8 cellular contexts compared by ENCODE assay signal in genomic region chr10:2928219-2928840, GRCh38.
A peak's percentile ranks its signal among the peaks of the same experiment; 100 is the strongest.
DNase-seq lines count a peak whose midpoint lies in the region; ATAC-seq and TF ChIP-seq lines count a peak whose summit lies in the region.

No MANE protein-coding gene starts in this region.

- H3K27ac ChIP-seq in CD8-positive, alpha-beta T cell (ENCODE audit: low read depth, low read length): no peak overlapping the region

- peak; percentile 10 for TF ChIP-seq CTCF in CD8-positive, alpha-beta T cell (IDR thresholded peaks at IDR 0.05)
- TF ChIP-seq CTCF in epithelial cell of esophagus (IDR thresholded peaks at IDR 0.05; ENCODE audit: insufficient read depth, low read depth, low read length, missing control alignments): peak; percentile 59

- H3K27ac Mint-ChIP-seq in CD8-positive, alpha-beta T cell: no peak overlapping the region
- H3K27ac Mint-ChIP-seq in stimulated activated naive CD8-positive, alpha-beta T cell treated with anti-CD3 and anti-CD28 coated beads, Interleukin-15, amount 100 ng/mL, for 72 hours: no peak overlapping the region

- H3K4me1 ChIP-seq in CD8-positive, alpha-beta T cell (ENCODE audit: insufficient read depth, low read length): no peaks in the 10 kb centered on the region

- peaks cover 4% of the 10 kb centered on the region for H3K4me1 Mint-ChIP-seq in CD8-positive, alpha-beta T cell (ENCODE audit: low read depth)
- H3K4me1 Mint-ChIP-seq in stimulated activated naive CD8-positive, alpha-beta T cell treated with anti-CD3 and anti-CD28 coated beads, Interleukin-15, amount 100 ng/mL, for 72 hours: peaks cover 14% of the 10 kb centered on the region

- no peak overlapping the region for H3K4me3 Mint-ChIP-seq in CD8-positive, alpha-beta T cell
- no peak overlapping the region for H3K4me3 Mint-ChIP-seq in stimulated activated naive CD8-positive, alpha-beta T cell treated with anti-CD3 and anti-CD28 coated beads, Interleukin-15, amount 100 ng/mL, for 72 hours

- no peaks in the 10 kb centered on the region for H3K36me3 ChIP-seq in CD8-positive, alpha-beta T cell (ENCODE audit: insufficient read depth, low read length)

- CTCF ChIA-PET in CD8-positive, alpha-beta T cell (lab: Charles Lee): no interaction called here

- intact Hi-C loops in CD8-positive, alpha-beta T cell (cut with DNase I, micrococcal nuclease): no loop called here

- no peaks in the 10 kb centered on the region for H3K9me3 ChIP-seq in CD8-positive, alpha-beta T cell (ENCODE audit: low read length)

- H3K36me3 Mint-ChIP-seq in CD8-positive, alpha-beta T cell: no peaks in the 10 kb centered on the region

- H3K4me3 ChIP-seq in CD8-positive, alpha-beta T cell (ENCODE audit: low read depth, low read length): no peak overlapping the region
- no peak overlapping the region for H3K4me3 ChIP-seq in epithelial cell of esophagus (ENCODE audit: low read length)

- POLR2A ChIA-PET in CD8-positive, alpha-beta T cell (lab: Charles Lee): no interaction called here

- no peaks in the 10 kb centered on the region for H3K27me3 ChIP-seq in CD8-positive, alpha-beta T cell (ENCODE audit: insufficient read depth, low read length)

- no peaks in the 10 kb centered on the region for H3K9me3 Mint-ChIP-seq in CD8-positive, alpha-beta T cell
- H3K9me3 Mint-ChIP-seq in stimulated activated naive CD8-positive, alpha-beta T cell treated with anti-CD3 and anti-CD28 coated beads, Interleukin-15, amount 100 ng/mL, for 72 hours: no peaks in the 10 kb centered on the region

- peaks cover 25% of the 10 kb centered on the region for H3K27me3 Mint-ChIP-seq in CD8-positive, alpha-beta T cell (ENCODE audit: low read depth)
- H3K27me3 Mint-ChIP-seq in stimulated activated naive CD8-positive, alpha-beta T cell treated with anti-CD3 and anti-CD28 coated beads, Interleukin-15, amount 100 ng/mL, for 72 hours: peaks cover 29% of the 10 kb centered on the region

- DNase-seq in CD8-positive, alpha-beta T cell: peak in 6 of 7 experiments; percentile 11 to 53 (median 26)
- DNase-seq in NCI-H774 (lab: John Stamatoyannopoulos, UW) (peak; percentile 49), epithelial cell of esophagus (ENCODE audit: low read depth) (peak; percentile 61), mucosa of gallbladder (ENCODE audit: low spot score) (peak; percentile 75)
- DNase-seq in activated CD8-positive, alpha-beta memory T cell treated with anti-CD3 and anti-CD28 coated beads for 24 hours: peak; percentile 82
- peak; percentile 57 to 64 for DNase-seq in stimulated activated naive CD8-positive, alpha-beta T cell treated with anti-CD3 and anti-CD28 coated beads, Interleukin-15, amount 100 ng/mL, for 72 hours

- no peak for ATAC-seq in CD8-positive, alpha-beta T cell
- ATAC-seq in GM19351 (IDR thresholded peaks at IDR 0.05; ENCODE audit: unreplicated experiment) (peak; percentile 96), HG03342 (IDR thresholded peaks at IDR 0.05; ENCODE audit: unreplicated experiment) (peak; percentile 95)
- ATAC-seq in stimulated activated naive CD8-positive, alpha-beta T cell treated with anti-CD3 and anti-CD28 coated beads, Interleukin-15, amount 100 ng/mL, for 72 hours: peak; percentile 83

Comparison
In these comparisons a context has a peak if more than half of its experiments do, and no peak if none do; other contexts are left out.
1. DNase-seq: peak in every context shown above with its lines; median percentile 82 in activated CD8-positive, alpha-beta memory T cell treated with anti-CD3 and anti-CD28 coated beads for 24 hours; 75 in mucosa of gallbladder; 61 in epithelial cell of esophagus; 60 in stimulated activated naive CD8-positive, alpha-beta T cell treated with anti-CD3 and anti-CD28 coated beads, Interleukin-15, amount 100 ng/mL, for 72 hours; 49 in NCI-H774; 26 in CD8-positive, alpha-beta T cell.